In the genomic region with DNA sequence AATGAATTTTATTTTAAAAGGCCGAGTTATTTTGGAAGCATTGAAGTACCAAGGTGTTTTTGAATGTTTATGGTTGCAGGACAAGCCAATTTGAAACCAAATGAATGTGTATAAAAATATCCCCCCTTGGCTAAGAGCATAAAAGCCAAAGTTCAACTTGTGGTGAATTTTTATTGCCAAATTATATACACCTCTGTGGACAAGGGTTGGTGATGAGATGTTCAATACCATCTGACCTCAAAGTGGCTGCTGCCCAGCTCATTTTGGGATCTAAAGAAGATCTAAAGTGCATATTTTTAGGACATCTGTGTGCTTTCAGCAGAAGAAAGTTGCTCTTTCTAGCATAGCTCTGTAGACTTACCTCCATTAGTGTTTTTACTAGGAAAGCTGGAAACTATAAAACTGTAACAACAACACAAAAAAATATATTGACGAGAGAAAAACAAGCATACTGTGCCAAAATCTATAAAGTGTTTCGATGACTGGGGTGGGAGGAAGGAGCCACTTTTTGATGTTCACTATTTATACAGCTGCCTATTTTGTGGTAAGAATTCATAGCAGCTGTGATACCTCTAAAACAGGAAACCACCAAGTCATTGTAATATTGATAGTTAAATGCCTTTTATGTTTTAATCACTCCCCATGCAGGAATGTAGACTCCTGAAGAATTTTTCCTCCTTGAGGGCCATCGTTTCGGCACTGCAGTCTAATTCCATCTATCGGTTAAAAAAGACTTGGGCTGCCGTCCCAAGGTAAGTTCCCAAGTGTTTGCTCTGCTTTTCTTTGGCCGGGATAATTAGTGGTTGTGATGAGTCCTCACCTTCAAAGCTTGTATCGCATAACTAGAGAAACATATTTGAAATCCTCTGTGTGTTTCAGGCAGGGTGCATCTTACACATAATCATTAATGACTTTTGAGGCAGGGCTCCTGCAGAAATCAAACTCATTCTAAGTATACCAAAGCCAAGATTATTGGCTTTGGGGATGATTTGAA, we compare ENCODE assay signal across 14 cellular contexts.
DNase-seq lines count a peak whose midpoint lies in the region; ATAC-seq, FAIRE-seq and TF ChIP-seq lines count a peak whose summit lies in the region.
"Had no signal": no experiment of that assay in that cellular context is flagged by ENCODE, and none has a peak within 500 bp of the region (broad histone marks: within the 10 kb centered on the region; RNA-seq: fewer than 3 reads in every experiment).

No MANE protein-coding gene starts in this region.

- no peak overlapping the region for H3K9ac ChIP-seq in astrocyte (ENCODE audit: low read length)

- H3K36me3 ChIP-seq in BJ (ENCODE audit: control insufficient read depth, insufficient read depth, low read length) (no peaks in the 10 kb centered on the region), astrocyte (ENCODE audit: insufficient read depth, low read length) (peaks cover 2% of the 10 kb centered on the region)

- peaks cover 16% of the 10 kb centered on the region for H3K4me1 ChIP-seq in astrocyte (ENCODE audit: insufficient read depth, low read length)

- H3K79me2 ChIP-seq in astrocyte (ENCODE audit: insufficient read depth, low read length), result no peaks in the 10 kb centered on the region

- TF ChIP-seq CTCF in BJ (IDR thresholded peaks at IDR 0.05; ENCODE audit: insufficient read depth, low read depth, low read length) (no peak), astrocyte (IDR thresholded peaks at IDR 0.05; ENCODE audit: insufficient read depth, low read depth, low read length) (no peak), mesothelial cell of epicardium (IDR thresholded peaks at IDR 0.05; ENCODE audit: unreplicated experiment) (no peak), D721Med (IDR thresholded peaks at IDR 0.05; ENCODE audit: insufficient read depth, missing control alignments) (no peak)

- POLR2A ChIA-PET in BJ (lab: Charles Lee), result no interaction called here

- CTCF ChIA-PET in BJ (lab: Yijun Ruan, JAX), result interaction anchor here (0.7 to 1.1 kb wide), 2 partner anchors 23 to 28 kb away, joined by 3 to 4 read pairs; no protein-coding TSS in a partner anchor

- H3K27ac Mint-ChIP-seq in astrocyte (ENCODE audit: unreplicated experiment) (no peak overlapping the region), mesothelial cell of epicardium (peak overlapping the region; percentile 76)

- no peak overlapping the region for H3K4me3 ChIP-seq in BJ (ENCODE audit: low read depth, low read length)
- peak overlapping the region; percentile 39; the same call in 1 of the 2 replicates for H3K4me3 ChIP-seq in GM08714 (ENCODE audit: low read length)
- no peak overlapping the region for H3K4me3 ChIP-seq in astrocyte (ENCODE audit: insufficient read depth, low read depth, low read length)
- H3K4me3 ChIP-seq: suprapubic skin had no signal

- H3K27ac ChIP-seq in astrocyte (ENCODE audit: low read depth, low read length), result no peak overlapping the region
- H3K27ac ChIP-seq: suprapubic skin had no signal

- H3K27me3 ChIP-seq in BJ (ENCODE audit: control insufficient read depth, insufficient read depth, low read length), result no peaks in the 10 kb centered on the region
- no peaks in the 10 kb centered on the region for H3K27me3 ChIP-seq in astrocyte (ENCODE audit: insufficient read depth, low read length)
- H3K27me3 ChIP-seq: suprapubic skin had no signal

- H3K27me3 Mint-ChIP-seq in astrocyte (ENCODE audit: low read depth, unreplicated experiment), result no peaks in the 10 kb centered on the region
- no peaks in the 10 kb centered on the region for H3K27me3 Mint-ChIP-seq in mesothelial cell of epicardium (ENCODE audit: low read depth)

- no peak for FAIRE-seq in astrocyte (lab: Jason Lieb, UNC)
- no peak for FAIRE-seq in D721Med (lab: Jason Lieb, UNC)
- FAIRE-seq: bronchial epithelial cell, GM12892, keratinocyte had no signal

- H3K4me2 ChIP-seq in astrocyte (ENCODE audit: low read length), result peak overlapping the region; percentile 41

- H3K9me3 Mint-ChIP-seq in astrocyte (ENCODE audit: unreplicated experiment) (peaks cover 3% of the 10 kb centered on the region), mesothelial cell of epicardium (no peaks in the 10 kb centered on the region)

- H3K36me3 Mint-ChIP-seq in astrocyte (ENCODE audit: low read depth, unreplicated experiment) (peaks cover 22% of the 10 kb centered on the region), mesothelial cell of epicardium (peaks cover 56% of the 10 kb centered on the region)

- H3K4me3 Mint-ChIP-seq in astrocyte (ENCODE audit: unreplicated experiment) (no peak overlapping the region), mesothelial cell of epicardium (no peak overlapping the region)

- no peaks in the 10 kb centered on the region for H4K20me1 ChIP-seq in astrocyte (ENCODE audit: insufficient read depth, low read length)

- no peak for ATAC-seq in HG03097 (IDR thresholded peaks at IDR 0.05; ENCODE audit: low FRiP score, unreplicated experiment)

- H3K4me1 Mint-ChIP-seq in astrocyte (ENCODE audit: low read depth, unreplicated experiment) (peaks cover 5% of the 10 kb centered on the region), mesothelial cell of epicardium (peaks cover 55% of the 10 kb centered on the region)

- DNase-seq in BJ (ENCODE audit: low read depth) (peak; percentile 80), astrocyte (ENCODE audit: low read depth) (peak; percentile 83), mesothelial cell of epicardium (ENCODE audit: low spot score in 2 of 2, unreplicated experiment in 2 of 2) (no peak), SK-N-DZ (ENCODE audit: low spot score) (no peak), D721Med (ENCODE audit: insufficient read length, low spot score) (no peak)
- no peak for DNase-seq in stimulated activated CD4-positive, alpha-beta T cell treated with anti-CD3 and anti-CD28 coated beads, Interleukin-15, amount 100 ng/mL, for 24 hours
- DNase-seq: NCI-H1417 treated with DMSO at 0.1 percent for 48 hours; stimulated activated CD4-positive, alpha-beta T cell treated with anti-CD3 and anti-CD28 coated beads, Interleukin-4, amount 100 ng/mL, for 1 hour had no signal

- H2AFZ ChIP-seq in astrocyte (ENCODE audit: low read depth, low read length), result no peak overlapping the region

- no peaks in the 10 kb centered on the region for H3K9me3 ChIP-seq in astrocyte (ENCODE audit: insufficient read depth, low read depth, low read length)
- H3K9me3 ChIP-seq: suprapubic skin had no signal

Comparison
In these comparisons a context has a peak if more than half of its experiments do, and no peak if none do; other contexts are left out.
1. DNase-seq: peak in BJ (single experiment) and astrocyte (single experiment); none in mesothelial cell of epicardium (0 of 2), SK-N-DZ (single experiment), D721Med (single experiment) and stimulated activated CD4-positive, alpha-beta T cell treated with anti-CD3 and anti-CD28 coated beads, Interleukin-15, amount 100 ng/mL, for 24 hours (single experiment).